Comparison of ENCODE assay signal across 10 cellular contexts in the genomic region with DNA sequence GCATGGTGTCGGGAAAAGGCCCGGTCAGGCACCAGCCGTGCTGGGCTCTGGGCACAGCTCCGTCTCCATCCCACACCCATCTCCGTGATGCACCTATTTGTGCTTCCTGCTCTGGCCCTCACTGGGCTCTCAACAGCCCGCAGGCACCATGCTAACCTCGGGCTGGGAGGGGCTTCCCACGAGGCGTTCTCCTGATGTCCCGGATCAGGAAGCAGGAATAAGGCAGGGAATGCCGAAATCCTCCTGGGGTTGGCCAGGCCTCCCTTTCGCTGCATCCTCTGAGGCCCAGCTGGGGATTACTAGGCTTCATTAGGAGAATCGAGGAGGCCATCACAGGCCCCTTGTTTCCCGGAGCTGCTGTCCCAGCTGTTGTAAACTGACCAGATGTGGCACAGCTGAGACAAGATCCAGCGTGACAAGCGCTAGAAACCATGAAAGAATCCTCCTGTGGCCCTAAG.
DNase-seq lines count a peak whose midpoint lies in the region; ATAC-seq and TF ChIP-seq lines count a peak whose summit lies in the region.
"Had no signal": no experiment of that assay in that cellular context is flagged by ENCODE, and none has a peak within 500 bp of the region (broad histone marks: within the 10 kb centered on the region; RNA-seq: fewer than 3 reads in every experiment).

No MANE protein-coding gene starts in this region.

- H3K27ac ChIP-seq in HUES64 (ENCODE audit: low read depth, low read length): peak overlapping the region; percentile 18; the same call in 1 of the 2 replicates
- H3K27ac ChIP-seq in breast epithelium: peak overlapping the region; percentile 73 to 75
- peak overlapping the region; percentile 95 for H3K27ac ChIP-seq in substantia nigra (ENCODE audit: low read depth, low read length, poor library complexity, severe bottlenecking)

- TF ChIP-seq POLR2A in breast epithelium (IDR thresholded peaks at IDR 0.05): no peak

- no peaks in the 10 kb centered on the region for H3K9me3 ChIP-seq in HUES64 (ENCODE audit: insufficient read depth, low read depth, low read length)
- H3K9me3 ChIP-seq in breast epithelium: no peaks in the 10 kb centered on the region

- intact Hi-C loops in breast epithelium (cut with DNase I; ENCODE audit: low total_unique reads): loop anchor here (5.0 kb wide), 1 partner anchor 770 kb away; no protein-coding TSS in a partner anchor

- no peak overlapping the region for H3K9ac ChIP-seq in HUES64 (ENCODE audit: low read depth, low read length)

- no peak for TF ChIP-seq CTCF in breast epithelium (IDR thresholded peaks at IDR 0.05)
- no peak for TF ChIP-seq CTCF in GM20000 (IDR thresholded peaks at IDR 0.05; ENCODE audit: extremely low read depth, missing control alignments)

- H3K36me3 ChIP-seq in HUES64 (ENCODE audit: insufficient read depth, low read length) (no peaks in the 10 kb centered on the region), breast epithelium (no peaks in the 10 kb centered on the region)

- H3K4me3 ChIP-seq in HUES64 (ENCODE audit: low read length): no peak overlapping the region
- no peak overlapping the region for H3K4me3 ChIP-seq in breast epithelium

- H3K4me1 ChIP-seq in HUES64 (ENCODE audit: insufficient read depth, low read length): peaks cover 19% of the 10 kb centered on the region; the same call in 1 of the 2 replicates
- peaks cover 4 to 15% of the 10 kb centered on the region in 2 donors for H3K4me1 ChIP-seq in breast epithelium

- no peak for ATAC-seq in GM18520 (IDR thresholded peaks at IDR 0.05; ENCODE audit: unreplicated experiment)

- 88% methylated on average over 16 of the region's 16 CpGs for WGBS in HUES64

- H3K27me3 ChIP-seq in HUES64 (ENCODE audit: insufficient read depth, low read length) (no peaks in the 10 kb centered on the region), breast epithelium (no peaks in the 10 kb centered on the region)

- DNase-seq in breast epithelium (ENCODE audit: low spot score in 2 of 2): no peak
- DNase-seq in medulla oblongata (ENCODE audit: extremely low spot score): peak; percentile 67
- peak in 28 of 49 donors; percentile 25 to 76 (median 56) for DNase-seq in substantia nigra (lab: John Stamatoyannopoulos, UW)
- DNase-seq in NCI-H524 treated with DMSO at 0.1 percent for 48 hours (lab: John Stamatoyannopoulos, UW): no peak
- no peak for DNase-seq in GM20000 (ENCODE audit: low spot score)
- DNase-seq: activated gamma-delta T cell treated with Interleukin-2 at 50 U/mL for 16 hours; effector CD8-positive, alpha-beta T cell; NCI-H1694 treated with DMSO at 0.1 percent for 48 hours had no signal

Comparison
In these comparisons a context has a peak if more than half of its experiments do, and no peak if none do; other contexts are left out.
1. H3K27ac ChIP-seq: peak in every context shown above with its lines; median percentile 95 in substantia nigra; 74 in breast epithelium; 18 in HUES64.
2. DNase-seq: peak in medulla oblongata (single experiment) and substantia nigra (28 of 49); none in breast epithelium (0 of 2), NCI-H524 treated with DMSO at 0.1 percent for 48 hours (single experiment) and GM20000 (single experiment).